In genomic region chr10:87861953-87862643, GRCh38 we compare ENCODE assay signal across 8 cellular contexts. TPM values are rescaled to one million over a fixed set of nuclear protein-coding genes. Genes with fewer than 3 reads are reported as not detected.
A peak's percentile ranks its signal among the peaks of the same experiment; 100 is the strongest.
DNase-seq lines count a peak whose midpoint lies in the region; ATAC-seq and TF ChIP-seq lines count a peak whose summit lies in the region.

No MANE protein-coding gene starts in this region.

- peaks cover 30% of the 10 kb centered on the region for H4K20me1 ChIP-seq in neural progenitor cell (ENCODE audit: low read depth)

- intact Hi-C loops in stomach (cut with DNase I; ENCODE audit: low total_unique reads) = loop anchor here (10.0 kb wide), 1 partner anchor 253 kb away; no protein-coding TSS in a partner anchor

- peak overlapping the region; percentile 70 for H2AFZ ChIP-seq in neural progenitor cell (replicated peaks)

- peak overlapping the region; percentile 87 for H3K4me2 ChIP-seq in neural progenitor cell

- H3K27me3 Mint-ChIP-seq in neural progenitor cell (ENCODE audit: insufficient read depth, low read depth) = peaks cover 3% of the 10 kb centered on the region

- H3K4me1 ChIP-seq in HUES48 (ENCODE audit: control insufficient read depth, insufficient read depth, low read length) (peaks cover 14% of the 10 kb centered on the region), SJCRH30 (no peaks in the 10 kb centered on the region), neural progenitor cell (peaks cover 7% of the 10 kb centered on the region), stomach (peaks cover 7 to 19% (median 16%) of the 10 kb centered on the region in 4 donors)

- DNase-seq in DMS153 treated with DMSO at 0.1 percent for 48 hours (lab: John Stamatoyannopoulos, UW; ENCODE audit: unreplicated experiment) = peak; percentile 92
- peak; percentile 76 to 80 for DNase-seq in SJCRH30
- DNase-seq in activated naive CD4-positive, alpha-beta T cell treated with Interleukin-2 at 50 U/mL for 16 hours = peak; percentile 94
- DNase-seq in foreskin melanocyte = peak; percentile 91
- DNase-seq in neural progenitor cell (ENCODE audit: low spot score) = peak; percentile 99
- peak; percentile 98 for DNase-seq in stomach

- H3K36me3 ChIP-seq in HUES48 (ENCODE audit: control insufficient read depth, insufficient read depth, low read length) (no peaks in the 10 kb centered on the region), SJCRH30 (no peaks in the 10 kb centered on the region), neural progenitor cell (no peaks in the 10 kb centered on the region), stomach (no peaks in the 10 kb centered on the region)

- TF ChIP-seq POLR2A in stomach (IDR thresholded peaks at IDR 0.05) = no peak

- H3K4me3 Mint-ChIP-seq in neural progenitor cell = peak overlapping the region; percentile 99

- no peak for TF ChIP-seq EP300 in stomach (IDR thresholded peaks at IDR 0.05)

- ATAC-seq in GM21360 (IDR thresholded peaks at IDR 0.05; ENCODE audit: unreplicated experiment) = peak; percentile 47

- 0 out of 2 replicates have a peak, but pooled peaks cover 4% of the 10 kb centered on the region for H3K27me3 ChIP-seq in HUES48 (ENCODE audit: control insufficient read depth, insufficient read depth, low read length)
- no peaks in the 10 kb centered on the region for H3K27me3 ChIP-seq in SJCRH30
- no peaks in the 10 kb centered on the region for H3K27me3 ChIP-seq in neural progenitor cell
- H3K27me3 ChIP-seq in stomach = no peaks in the 10 kb centered on the region

- peaks cover 31% of the 10 kb centered on the region for H3K79me2 ChIP-seq in neural progenitor cell (ENCODE audit: low read depth)

- H3K4me1 Mint-ChIP-seq in neural progenitor cell = peaks cover 26% of the 10 kb centered on the region

- H3K9ac ChIP-seq in HUES48 (ENCODE audit: low read depth, low read length) (peak overlapping the region; percentile 91), neural progenitor cell (peak overlapping the region; percentile 54)

- no peaks in the 10 kb centered on the region for H3K9me3 Mint-ChIP-seq in neural progenitor cell

- H3K27ac Mint-ChIP-seq in neural progenitor cell = peak overlapping the region; percentile 96

- peaks cover 4% of the 10 kb centered on the region for H3K36me3 Mint-ChIP-seq in neural progenitor cell

- peak overlapping the region; percentile 92 for H3K4me3 ChIP-seq in HUES48 (ENCODE audit: low read depth, low read length)
- peak overlapping the region; percentile 87 for H3K4me3 ChIP-seq in SJCRH30
- H3K4me3 ChIP-seq in neural progenitor cell = peak overlapping the region; percentile 95
- H3K4me3 ChIP-seq in stomach = peak overlapping the region; percentile 88 to 94 (median 90)

- TF ChIP-seq CTCF in neural progenitor cell (IDR thresholded peaks at IDR 0.05) = no peak
- no peak for TF ChIP-seq CTCF in stomach (IDR thresholded peaks at IDR 0.05)

- H3K27ac ChIP-seq in HUES48 (ENCODE audit: low read depth, low read length) (peak overlapping the region; percentile 96), SJCRH30 (no peak overlapping the region), neural progenitor cell (peak overlapping the region; percentile 98), stomach (peak overlapping the region; percentile 95 to 99 (median 97))

- 0 to 1% (median 0%) methylated on average over 30 to 56 of the region's 56 CpGs for WGBS in stomach, 5 donors

- H3F3A ChIP-seq in neural progenitor cell (ENCODE audit: low read depth) = peaks cover 32% of the 10 kb centered on the region

- no peaks in the 10 kb centered on the region for H3K9me3 ChIP-seq in HUES48 (ENCODE audit: control insufficient read depth, insufficient read depth, low read length)
- H3K9me3 ChIP-seq in SJCRH30 (replicated peaks) = no peaks in the 10 kb centered on the region
- H3K9me3 ChIP-seq in neural progenitor cell (ENCODE audit: low read depth) = no peaks in the 10 kb centered on the region
- H3K9me3 ChIP-seq in stomach = no peaks in the 10 kb centered on the region

RNA-seq across cellular contexts. Expression of gene KLLN, which starts 1.2 kb away (rescaled TPM):
- total RNA-seq in SJCRH30 (2014; rRNA removed; shearing (Covaris generic)) = 0.02 and 0.18 TPM in 2 replicates
- 0.96 and 1.5 TPM in 2 replicates for total RNA-seq in neural progenitor cell (ENCODE audit: low replicate concordance)
- under 1 TPM in 1 of 5 donors, not detected in 4; 0.18 TPM for total RNA-seq in stomach
- polyA plus RNA-seq in stomach = under 1 TPM; 0.23 to 0.37 (median 0.31) TPM

RNA-seq across cellular contexts. Expression of gene PTEN, which starts 1.3 kb away (rescaled TPM):
- total RNA-seq in SJCRH30 (2014; rRNA removed; shearing (Covaris generic)) = 20.5 and 21.2 TPM in 2 replicates
- 50.5 and 64.9 TPM in 2 replicates for total RNA-seq in neural progenitor cell (ENCODE audit: low replicate concordance)
- 100 to 1,000 TPM in 3 of 5 donors, 10 to 100 TPM in 2; 56.6 to 374 (median 118) TPM for total RNA-seq in stomach
- polyA plus RNA-seq in stomach = 10 to 100 TPM; 26.2 to 30.7 (median 30.3) TPM

RNA-seq across cellular contexts. Expression of gene ATAD1, which starts 44.1 kb away (rescaled TPM):
- 26.3 and 28.2 TPM in 2 replicates for total RNA-seq in SJCRH30 (2014; rRNA removed; shearing (Covaris generic))
- total RNA-seq in neural progenitor cell (ENCODE audit: low replicate concordance) = 47.8 and 63.2 TPM in 2 replicates
- total RNA-seq in stomach = 10 to 100 TPM in 4 of 5 donors, 1 to 10 TPM in 1; 9.0 to 61.7 (median 21.6) TPM
- 10 to 100 TPM in 1 of 3 donors, 1 to 10 TPM in 2; 7.0 to 10.6 (median 7.4) TPM for polyA plus RNA-seq in stomach
